Comparison of ENCODE assay signal across 23 cellular contexts in genomic region chrX:11755724-11756123, GRCh38. TPM values are rescaled to one million over a fixed set of nuclear protein-coding genes. Genes with fewer than 3 reads are reported as not detected.
A peak's percentile ranks its signal among the peaks of the same experiment; 100 is the strongest.
DNase-seq lines count a peak whose midpoint lies in the region; TF ChIP-seq lines count a peak whose summit lies in the region.
"Had no signal": no experiment of that assay in that cellular context is flagged by ENCODE, and none has a peak within 500 bp of the region (broad histone marks: within the 10 kb centered on the region; RNA-seq: fewer than 3 reads in every experiment).

No MANE protein-coding gene starts in this region.

- H3K27me3 ChIP-seq in H9 (ENCODE audit: insufficient read depth, low read length), result no peaks in the 10 kb centered on the region; the same call in 1 of the 2 replicates
- H3K27me3 ChIP-seq: colonic mucosa, transverse colon had no signal

- H2BK5ac ChIP-seq in H9 (ENCODE audit: insufficient read length, low read length), result no peak overlapping the region

- H3K27ac Mint-ChIP-seq in neural crest cell (ENCODE audit: unreplicated experiment), result no peak overlapping the region
- H3K27ac Mint-ChIP-seq in H9, result no peak overlapping the region
- H3K27ac Mint-ChIP-seq: activated CD4-positive, alpha-beta T cell treated with anti-CD3 and anti-CD28 coated beads, Interleukin-2, amount 10 ng/mL, durations not matched to agents 7 days and 5 days; activated T-cell treated with anti-CD3 and anti-CD28 coated beads, Interleukin-2, amount 50 U/mL, for 24 hours; stimulated activated memory B cell treated with anti-CD40 and anti-IgM and Interleukin-4, amounts not matched to agents 10 μg/mL and 1 μg/mL and 100 μg/mL, for 72 hours; WTC11 had no signal

- H3K23ac ChIP-seq in H9 (ENCODE audit: insufficient read length, low read depth, low read length), result no peak overlapping the region

- no peak overlapping the region for H2BK120ac ChIP-seq in H9 (ENCODE audit: low read depth, low read length, poor library complexity, severe bottlenecking)

- peaks cover 12% of the 10 kb centered on the region for H3K4me1 Mint-ChIP-seq in neural crest cell
- peaks cover 9 to 12% of the 10 kb centered on the region in 2 experiments for H3K4me1 Mint-ChIP-seq in H9

- H3T11ph ChIP-seq in H9 (ENCODE audit: low read length), result no peak overlapping the region

- no peak overlapping the region for H2BK15ac ChIP-seq in H9 (ENCODE audit: low read depth, low read length)

- H3K36me3 Mint-ChIP-seq in neural crest cell (ENCODE audit: low read depth), result peaks cover 2% of the 10 kb centered on the region
- H3K36me3 Mint-ChIP-seq in H9 (ENCODE audit: insufficient read depth in 1 of 3, low read depth in 3 of 3), result peaks cover 0 to under 1% (median 0%) of the 10 kb centered on the region in 3 experiments; a peak in 4 of 7 replicates
- H3K36me3 Mint-ChIP-seq: WTC11 had no signal

- no peak overlapping the region for H4K5ac ChIP-seq in H9 (ENCODE audit: insufficient read length, low read depth, low read length)

- peaks cover 8% of the 10 kb centered on the region for H3K23me2 ChIP-seq in H9 (ENCODE audit: insufficient read length, low read depth, low read length, poor library complexity, severe bottlenecking)

- H2AK5ac ChIP-seq in H9 (ENCODE audit: insufficient read length, low read length), result no peak overlapping the region

- H4K8ac ChIP-seq in H9 (replicated peaks; ENCODE audit: insufficient read length, low read depth, low read length), result no peak overlapping the region

- no peaks in the 10 kb centered on the region for H3K9me3 ChIP-seq in H9 (ENCODE audit: control insufficient read depth, low read depth, low read length)
- H3K9me3 ChIP-seq: colonic mucosa, transverse colon had no signal

- H3K56ac ChIP-seq in H9 (ENCODE audit: insufficient read length, low read depth, low read length), result no peak overlapping the region

- peak overlapping the region; percentile 14; the same call in 1 of the 2 replicates for H3K4me3 ChIP-seq in GM12865 (ENCODE audit: low read depth, low read length)
- H3K4me3 ChIP-seq: colonic mucosa, lung, transverse colon had no signal

- H4K91ac ChIP-seq in H9 (ENCODE audit: insufficient read length, low read depth, low read length), result no peak overlapping the region

- H2BK12ac ChIP-seq in H9 (ENCODE audit: insufficient read length, low read depth, low read length), result no peak overlapping the region

- no CpG with 5 or more reads among the region's 2 CpGs for WGBS in H9 (ENCODE audit: extremely low coverage, insufficient read length, low lambda C conversion rate)

- no peak overlapping the region for H2AFZ ChIP-seq in H9 (ENCODE audit: low read length)

- no peak overlapping the region for H3K4ac ChIP-seq in H9 (ENCODE audit: low read depth, low read length)

- peaks cover 16% of the 10 kb centered on the region for H3K27me3 Mint-ChIP-seq in neural crest cell (ENCODE audit: low read depth)
- H3K27me3 Mint-ChIP-seq in H9 (ENCODE audit: low read depth), result peaks cover 36% of the 10 kb centered on the region
- H3K27me3 Mint-ChIP-seq: naive thymus-derived CD8-positive, alpha-beta T cell; stimulated activated memory B cell treated with anti-CD40 and anti-IgM and Interleukin-4, amounts not matched to agents 10 μg/mL and 1 μg/mL and 100 μg/mL, for 72 hours had no signal

- no peaks in the 10 kb centered on the region for H4K20me1 ChIP-seq in H9 (ENCODE audit: control insufficient read depth, insufficient read depth, insufficient read length)

- H3K18ac ChIP-seq in H9 (ENCODE audit: insufficient read length, low read depth, low read length), result no peak overlapping the region

- TF ChIP-seq CTCF in GM12865 (IDR thresholded peaks at IDR 0.05; ENCODE audit: insufficient read depth, low read depth, low read length, missing control alignments), result no peak
- no peak for TF ChIP-seq CTCF in neural crest cell (conservative IDR thresholded peaks at IDR 0.05)
- TF ChIP-seq CTCF in H9 (conservative IDR thresholded peaks at IDR 0.05), result no peak

- no peaks in the 10 kb centered on the region for H3K9me3 Mint-ChIP-seq in neural crest cell
- H3K9me3 Mint-ChIP-seq in H9, result peaks cover 56 to 66% of the 10 kb centered on the region in 2 experiments
- H3K9me3 Mint-ChIP-seq: activated CD4-positive, alpha-beta T cell treated with anti-CD3 and anti-CD28 coated beads, Interleukin-2, amount 10 ng/mL, durations not matched to agents 7 days and 5 days; activated T-cell treated with anti-CD3 and anti-CD28 coated beads, Interleukin-2, amount 50 U/mL, for 24 hours; IgD-negative memory B cell; stimulated activated memory B cell treated with anti-CD40 and anti-IgM and Interleukin-4, amounts not matched to agents 10 μg/mL and 1 μg/mL and 100 μg/mL, for 72 hours; T-cell; WTC11 had no signal

- no peaks in the 10 kb centered on the region for H3K4me1 ChIP-seq in H9 (ENCODE audit: insufficient read depth, low read length)
- H3K4me1 ChIP-seq: colonic mucosa had no signal

- H3K79me1 ChIP-seq in H9 (ENCODE audit: insufficient read depth, low read depth, low read length, poor library complexity, severe bottlenecking), result no peaks in the 10 kb centered on the region

- no peak overlapping the region for H3K14ac ChIP-seq in H9 (ENCODE audit: insufficient read depth, low read length)

- H3K79me2 ChIP-seq in H9 (ENCODE audit: insufficient read depth, low read length), result no peaks in the 10 kb centered on the region

- H2BK20ac ChIP-seq in H9 (ENCODE audit: low read depth, low read length, poor library complexity, severe bottlenecking), result no peak overlapping the region

- H3K4me3 Mint-ChIP-seq in neural crest cell (peak overlapping the region; percentile 66), H9 (no peak overlapping the region)
- H3K4me3 Mint-ChIP-seq: activated CD4-positive, alpha-beta T cell treated with anti-CD3 and anti-CD28 coated beads, Interleukin-2, amount 10 ng/mL, durations not matched to agents 7 days and 5 days; activated T-cell treated with anti-CD3 and anti-CD28 coated beads, Interleukin-2, amount 50 U/mL, for 24 hours; stimulated activated memory B cell treated with anti-CD40 and anti-IgM and Interleukin-4, amounts not matched to agents 10 μg/mL and 1 μg/mL and 100 μg/mL, for 72 hours; WTC11 had no signal

- no peak overlapping the region for H3K4me2 ChIP-seq in H9 (ENCODE audit: insufficient read depth, insufficient read length, low read length)

- DNase-seq in NCI-H1417 (lab: John Stamatoyannopoulos, UW), result peak in 2 of 3 experiments; percentile 18 to 67
- DNase-seq in NCI-H1417 treated with DMSO at 0.1 percent for 48 hours (lab: John Stamatoyannopoulos, UW), result no peak
- no peak for DNase-seq in GM12865 (ENCODE audit: low read depth)
- DNase-seq in NCI-H748 treated with DMSO at 0.1 percent for 48 hours (lab: John Stamatoyannopoulos, UW), result peak; percentile 90
- DNase-seq in neural crest cell (ENCODE audit: low read depth, low spot score), result no peak
- no peak for DNase-seq in medulla oblongata (ENCODE audit: extremely low spot score)
- DNase-seq in HK-2 (ENCODE audit: unreplicated experiment), result no peak
- no peak for DNase-seq in H9
- DNase-seq: activated CD4-positive, alpha-beta T cell treated with anti-CD3 and anti-CD28 coated beads, Interleukin-2, amount 10 ng/mL, durations not matched to agents 7 days and 5 days; activated gamma-delta T cell; activated T-cell treated with anti-CD3 and anti-CD28 coated beads, Interleukin-2, amount 50 U/mL, for 24 hours; colonic mucosa; effector CD4-positive, alpha-beta T cell; hippocampal formation; left cardiac atrium; naive thymus-derived CD8-positive, alpha-beta T cell; NCI-H1930; T-cell; transverse colon had no signal

- no peak overlapping the region for H3K9ac ChIP-seq in H9 (ENCODE audit: extremely low read depth, insufficient read length, low read length)

- no peak overlapping the region for H3K27ac ChIP-seq in H9 (ENCODE audit: insufficient read length, low read depth, low read length)
- H3K27ac ChIP-seq: colonic mucosa, transverse colon had no signal

RNA-seq across cellular contexts. Expression of gene MSL3, which starts 2.3 kb away (rescaled TPM):
- total RNA-seq in neural crest cell, result 27.8 and 29.2 TPM in 2 replicates
- total RNA-seq in H9 (2021), result 13.0 and 14.0 TPM in 2 replicates

Comparison
In these comparisons a context has a peak if more than half of its experiments do, and no peak if none do; other contexts are left out.
1. DNase-seq: peak in NCI-H1417 (2 of 3) and NCI-H748 treated with DMSO at 0.1 percent for 48 hours (single experiment); none in NCI-H1417 treated with DMSO at 0.1 percent for 48 hours (single experiment), GM12865 (single experiment), neural crest cell (single experiment), medulla oblongata (single experiment), HK-2 (single experiment) and H9 (single experiment).